8 cellular contexts compared by ENCODE assay signal in the genomic region with DNA sequence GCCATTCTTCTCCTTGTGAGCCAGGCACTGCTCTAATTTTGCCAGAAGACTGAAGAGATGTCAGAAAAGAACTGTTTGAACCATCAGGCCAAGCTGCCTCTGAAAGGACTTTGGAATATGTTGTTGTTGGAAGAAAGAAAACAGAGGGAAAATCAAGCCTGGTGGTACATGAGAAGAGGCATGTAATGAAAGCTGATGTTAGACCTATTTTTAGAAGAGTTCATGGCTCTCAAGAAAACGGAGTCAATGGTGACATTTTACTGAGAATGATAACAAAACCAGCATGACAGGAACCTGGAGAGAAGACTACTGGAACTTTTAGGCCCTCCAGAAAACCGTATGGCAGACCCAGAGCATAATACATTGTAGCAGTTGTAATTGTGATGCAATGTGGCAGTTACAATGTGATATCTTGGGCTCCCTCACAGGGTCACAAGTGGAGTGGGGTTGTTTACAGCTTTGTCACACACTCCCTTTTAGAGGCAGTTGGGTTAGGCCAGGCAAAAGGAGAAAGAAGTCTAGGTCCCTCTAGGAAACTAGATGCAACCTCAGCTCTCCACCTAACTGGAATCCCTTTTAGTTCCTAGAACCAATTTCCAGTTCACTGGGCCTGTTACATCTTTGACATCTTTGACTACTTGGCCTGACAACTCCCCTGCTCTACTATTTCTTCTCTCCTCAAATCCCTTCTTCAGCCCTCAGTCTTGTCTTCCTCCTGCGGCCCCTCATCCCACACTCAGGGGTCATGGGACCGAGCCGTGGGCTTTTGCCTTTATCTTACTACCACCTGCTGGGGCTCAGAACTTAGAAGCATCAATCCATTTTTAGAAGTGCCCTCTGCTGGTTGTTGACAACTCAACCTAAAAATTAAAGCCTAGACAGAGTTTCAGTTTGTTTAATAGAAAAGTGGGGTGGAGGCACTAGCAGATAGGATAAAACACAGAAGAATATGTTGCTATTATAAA.
A peak's percentile ranks its signal among the peaks of the same experiment; 100 is the strongest.
DNase-seq lines count a peak whose midpoint lies in the region; ATAC-seq and TF ChIP-seq lines count a peak whose summit lies in the region.

No MANE protein-coding gene starts in this region.

- H3K36me3 ChIP-seq in A673 (ENCODE audit: insufficient read depth, low read length, poor library complexity, severe bottlenecking): no peaks in the 10 kb centered on the region
- no peaks in the 10 kb centered on the region for H3K36me3 ChIP-seq in left lung

- H3K4me1 ChIP-seq in A673 (ENCODE audit: insufficient read depth, low read length, poor library complexity, severe bottlenecking) (no peaks in the 10 kb centered on the region), left lung (peaks cover 0 to 14% of the 10 kb centered on the region in 2 donors)

- no peaks in the 10 kb centered on the region for H3K27me3 Mint-ChIP-seq in activated T-helper 1 cell treated with anti-CD3 and anti-CD28 coated beads, Interleukin-12 subunit alpha, Interleukin-12 subunit beta, Interleukin-2, Interleukin-4 antibody, amounts not matched to agents 30 ng/mL and 10 ng/mL and 1 ng/mL, durations not matched to agents 14 hours and 24 hours and 36 hours (ENCODE audit: insufficient read depth)

- H3K27ac ChIP-seq in A673 (ENCODE audit: low read depth, low read length, poor library complexity, severe bottlenecking): no peak overlapping the region
- peak overlapping the region in 1 of 2 donors; percentile 1 for H3K27ac ChIP-seq in left lung

- CTCF ChIA-PET in A673 (lab: Charles Lee): interaction anchor here (1.0 kb wide), 1 partner anchor 164 kb away, joined by 3 read pairs; no protein-coding TSS in a partner anchor

- H3K9me3 ChIP-seq in A673 (ENCODE audit: low read depth, low read length, poor library complexity, severe bottlenecking): no peaks in the 10 kb centered on the region
- H3K9me3 ChIP-seq in left lung: peaks cover 0 to 7% of the 10 kb centered on the region in 2 donors

- H3K9me3 Mint-ChIP-seq in activated T-helper 1 cell treated with anti-CD3 and anti-CD28 coated beads, Interleukin-12 subunit alpha, Interleukin-12 subunit beta, Interleukin-2, Interleukin-4 antibody, amounts not matched to agents 30 ng/mL and 10 ng/mL and 1 ng/mL, durations not matched to agents 14 hours and 24 hours and 36 hours: peaks cover 10% of the 10 kb centered on the region

- H3K27ac Mint-ChIP-seq in activated T-helper 1 cell treated with anti-CD3 and anti-CD28 coated beads, Interleukin-12 subunit alpha, Interleukin-12 subunit beta, Interleukin-2, Interleukin-4 antibody, amounts not matched to agents 30 ng/mL and 10 ng/mL and 1 ng/mL, durations not matched to agents 14 hours and 24 hours and 36 hours: no peak overlapping the region

- DNase-seq in A673 (ENCODE audit: low spot score) (peak; percentile 57), HPDE6-E6E7 (ENCODE audit: extremely low spot score) (peak; percentile 35), left lung (no peak), NCI-H510A treated with DMSO at 0.1 percent for 48 hours (lab: John Stamatoyannopoulos, UW) (no peak), COLO829 (ENCODE audit: low spot score) (no peak)
- DNase-seq in activated T-helper 1 cell treated with anti-CD3 and anti-CD28 coated beads, Interleukin-12 subunit alpha, Interleukin-12 subunit beta, Interleukin-2, Interleukin-4 antibody, amounts not matched to agents 30 ng/mL and 10 ng/mL and 1 ng/mL, durations not matched to agents 14 hours and 24 hours and 36 hours (ENCODE audit: low spot score): peak; percentile 19

- no peak overlapping the region for H3K4me3 ChIP-seq in A673 (ENCODE audit: low read depth, low read length, poor library complexity, severe bottlenecking)
- H3K4me3 ChIP-seq in left lung: no peak overlapping the region

- intact Hi-C loops in A673 (cut with micrococcal nuclease; ENCODE audit: unreplicated experiment): loop anchor here (2.0 kb wide), 1 partner anchor 161 kb away; no protein-coding TSS in a partner anchor
- intact Hi-C loops in activated T-helper 1 cell treated with anti-CD3 and anti-CD28 coated beads, Interleukin-12 subunit alpha, Interleukin-12 subunit beta, Interleukin-2, Interleukin-4 antibody, amounts not matched to agents 30 ng/mL and 10 ng/mL and 1 ng/mL, durations not matched to agents 14 hours and 24 hours and 36 hours (cut with micrococcal nuclease): loop anchor here (1.0 to 10.0 kb wide), 4 partner anchors 64 to 451 kb away; a partner anchor contains a TSS
- intact Hi-C loops in left lung (cut with DNase I): loop anchor here in 1 of 2 donors (5.0 kb wide), 1 partner anchor 162 kb away; no protein-coding TSS in a partner anchor

- TF ChIP-seq CTCF in A673 (conservative IDR thresholded peaks at IDR 0.05; ENCODE audit: low read depth, low read length) (peak; percentile 60), GM12873 (IDR thresholded peaks at IDR 0.05; ENCODE audit: insufficient read depth, low read depth, low read length, missing control alignments) (peak; percentile 60), left lung (IDR thresholded peaks at IDR 0.05) (peak in 1 of 2 donors; percentile 27)

- ATAC-seq in left lung: peak; percentile 44
- no peak for ATAC-seq in HG03378 (IDR thresholded peaks at IDR 0.05; ENCODE audit: unreplicated experiment)

- peaks cover 13% of the 10 kb centered on the region for H3K36me3 Mint-ChIP-seq in activated T-helper 1 cell treated with anti-CD3 and anti-CD28 coated beads, Interleukin-12 subunit alpha, Interleukin-12 subunit beta, Interleukin-2, Interleukin-4 antibody, amounts not matched to agents 30 ng/mL and 10 ng/mL and 1 ng/mL, durations not matched to agents 14 hours and 24 hours and 36 hours (ENCODE audit: low read depth)

- H3K4me3 Mint-ChIP-seq in activated T-helper 1 cell treated with anti-CD3 and anti-CD28 coated beads, Interleukin-12 subunit alpha, Interleukin-12 subunit beta, Interleukin-2, Interleukin-4 antibody, amounts not matched to agents 30 ng/mL and 10 ng/mL and 1 ng/mL, durations not matched to agents 14 hours and 24 hours and 36 hours: no peak overlapping the region

- POLR2A ChIA-PET in A673 (lab: Charles Lee; ENCODE audit: low non-redundant PET): no interaction called here

- BruUV-seq in A673 (replicated peaks; lab: Mats Ljungman, UMichigan): no TSS peak

- H3K27me3 ChIP-seq in A673 (replicated peaks; ENCODE audit: insufficient read depth, low read depth, low read length, poor library complexity): no peaks in the 10 kb centered on the region
- no peaks in the 10 kb centered on the region for H3K27me3 ChIP-seq in left lung

- H3K4me1 Mint-ChIP-seq in activated T-helper 1 cell treated with anti-CD3 and anti-CD28 coated beads, Interleukin-12 subunit alpha, Interleukin-12 subunit beta, Interleukin-2, Interleukin-4 antibody, amounts not matched to agents 30 ng/mL and 10 ng/mL and 1 ng/mL, durations not matched to agents 14 hours and 24 hours and 36 hours (ENCODE audit: low read depth): peaks cover 33% of the 10 kb centered on the region

Comparison
In these comparisons a context has a peak if more than half of its experiments do, and no peak if none do; other contexts are left out.
1. DNase-seq: peak in A673 (single experiment), HPDE6-E6E7 (single experiment) and activated T-helper 1 cell treated with anti-CD3 and anti-CD28 coated beads, Interleukin-12 subunit alpha, Interleukin-12 subunit beta, Interleukin-2, Interleukin-4 antibody, amounts not matched to agents 30 ng/mL and 10 ng/mL and 1 ng/mL, durations not matched to agents 14 hours and 24 hours and 36 hours (single experiment); none in left lung (0 of 2), NCI-H510A treated with DMSO at 0.1 percent for 48 hours (single experiment) and COLO829 (single experiment).